In genomic region chr19:16946951-16947940, GRCh38 we compare ENCODE assay signal across 31 cellular contexts. TPM values are rescaled to one million over a fixed set of nuclear protein-coding genes. Genes with fewer than 3 reads are reported as not detected.
"Had no signal": no experiment of that assay in that cellular context is flagged by ENCODE, and none has a peak within 500 bp of the region (broad histone marks: within the 10 kb centered on the region; RNA-seq: fewer than 3 reads in every experiment).

No MANE protein-coding gene starts in this region.

- H3K36me3 Mint-ChIP-seq: activated naive CD4-positive, alpha-beta T cell treated with anti-CD3 and anti-CD28 coated beads, Interleukin-2, amount 50 U/mL, for 24 hours; natural killer cell treated with Interleukin-12 subunit alpha and Interleukin-12 subunit beta and Interleukin-15 and Interleukin-18, amount 100 ng/mL, for 72 hours; stimulated activated effector memory CD8-positive, alpha-beta T cell treated with anti-CD3 and anti-CD28 coated beads, Interleukin-12 subunit alpha, Interleukin-12 subunit beta, amount 100 ng/mL, for 72 hours had no signal

- H3K4me1 Mint-ChIP-seq: activated CD4-positive, alpha-beta memory T cell treated with anti-CD3 and anti-CD28 coated beads, Interleukin-2, amount 10 ng/mL, durations not matched to agents 7 days and 5 days; activated CD4-positive, alpha-beta T cell treated with anti-CD3 and anti-CD28 coated beads, Interleukin-2, amount 10 ng/mL, durations not matched to agents 24 days and 14 days; activated naive CD4-positive, alpha-beta T cell treated with anti-CD3 and anti-CD28 coated beads, Interleukin-2, amount 50 U/mL, for 24 hours; activated naive CD8-positive, alpha-beta T cell treated with anti-CD3 and anti-CD28 coated beads, Interleukin-2, amount 50 U/mL, for 24 hours; stimulated activated effector memory CD8-positive, alpha-beta T cell treated with anti-CD3 and anti-CD28 coated beads, Interleukin-12 subunit alpha, Interleukin-12 subunit beta, amount 100 ng/mL, for 72 hours; T-helper 17 cell had no signal

- H3K27ac Mint-ChIP-seq: activated CD4-positive, alpha-beta memory T cell treated with anti-CD3 and anti-CD28 coated beads, Interleukin-2, amount 10 ng/mL, durations not matched to agents 7 days and 5 days; activated CD4-positive, alpha-beta T cell treated with anti-CD3 and anti-CD28 coated beads, Interleukin-2, amount 10 ng/mL, durations not matched to agents 24 days and 14 days; activated naive CD4-positive, alpha-beta T cell treated with anti-CD3 and anti-CD28 coated beads, Interleukin-2, amount 50 U/mL, for 24 hours; activated naive CD8-positive, alpha-beta T cell treated with anti-CD3 and anti-CD28 coated beads, Interleukin-2, amount 50 U/mL, for 24 hours; natural killer cell treated with Interleukin-12 subunit alpha and Interleukin-12 subunit beta and Interleukin-15 and Interleukin-18, amount 100 ng/mL, for 72 hours; progenitor cell of endocrine pancreas; stimulated activated effector memory CD8-positive, alpha-beta T cell treated with anti-CD3 and anti-CD28 coated beads, Interleukin-12 subunit alpha, Interleukin-12 subunit beta, amount 100 ng/mL, for 72 hours; stimulated activated naive CD8-positive, alpha-beta T cell treated with anti-CD3 and anti-CD28 coated beads, Interleukin-15, Interleukin-2, amounts not matched to agents 100 ng/mL and 50 ng/mL, for 24 hours; T-helper 17 cell had no signal

- H3K9me3 ChIP-seq: esophagus muscularis mucosa, heart right ventricle, left ventricle myocardium inferior, mucosa of descending colon, upper lobe of right lung had no signal

- H3K4me3 Mint-ChIP-seq: activated CD4-positive, alpha-beta memory T cell treated with anti-CD3 and anti-CD28 coated beads, Interleukin-2, amount 10 ng/mL, durations not matched to agents 7 days and 5 days; activated CD4-positive, alpha-beta T cell treated with anti-CD3 and anti-CD28 coated beads, Interleukin-2, amount 10 ng/mL, durations not matched to agents 24 days and 14 days; activated naive CD4-positive, alpha-beta T cell treated with anti-CD3 and anti-CD28 coated beads, Interleukin-2, amount 50 U/mL, for 24 hours; activated naive CD8-positive, alpha-beta T cell treated with anti-CD3 and anti-CD28 coated beads, Interleukin-2, amount 50 U/mL, for 24 hours; natural killer cell treated with Interleukin-12 subunit alpha and Interleukin-12 subunit beta and Interleukin-15 and Interleukin-18, amount 100 ng/mL, for 72 hours; stimulated activated effector memory CD8-positive, alpha-beta T cell treated with anti-CD3 and anti-CD28 coated beads, Interleukin-12 subunit alpha, Interleukin-12 subunit beta, amount 100 ng/mL, for 72 hours; stimulated activated naive CD8-positive, alpha-beta T cell treated with anti-CD3 and anti-CD28 coated beads, Interleukin-15, Interleukin-2, amounts not matched to agents 100 ng/mL and 50 ng/mL, for 24 hours; T-helper 17 cell had no signal

- DNase-seq: activated CD4-positive, alpha-beta memory T cell treated with anti-CD3 and anti-CD28 coated beads, Interleukin-2, amount 10 ng/mL, durations not matched to agents 7 days and 5 days; activated CD4-positive, alpha-beta T cell treated with anti-CD3 and anti-CD28 coated beads, Interleukin-2, amount 10 ng/mL, durations not matched to agents 24 days and 14 days; activated CD4-positive, CD25-positive, alpha-beta regulatory T cell treated with anti-CD3 and anti-CD28 coated beads, Interleukin-2, amount 50 U/mL, for 72 hours; activated gamma-delta T cell; activated naive CD8-positive, alpha-beta T cell treated with anti-CD3 and anti-CD28 coated beads, Interleukin-2, amount 50 U/mL, for 24 hours; amygdala; central memory CD4-positive, alpha-beta T cell; dermis blood vessel endothelial cell; effector CD4-positive, alpha-beta T cell; foreskin keratinocyte; heart right ventricle; left ventricle myocardium inferior; mesendoderm; mucosa of descending colon; stimulated activated CD4-positive, alpha-beta T cell treated with anti-CD3 and anti-CD28 coated beads, Interleukin-12 subunit alpha, Interleukin-12 subunit beta, amount 100 ng/mL, for 4 hours; stimulated activated CD4-positive, alpha-beta T cell treated with anti-CD3 and anti-CD28 coated beads, Interleukin-4, amount 100 ng/mL, for 24 hours; substantia nigra; T-helper 17 cell; T1000; upper lobe of right lung had no signal

- H3K4me3 ChIP-seq: esophagus muscularis mucosa, heart right ventricle, left ventricle myocardium inferior, lung, mucosa of descending colon, skin epidermis, upper lobe of right lung had no signal

- H3K4me1 ChIP-seq: foreskin keratinocyte, upper lobe of right lung had no signal

- H3K36me3 ChIP-seq: left ventricle myocardium inferior, upper lobe of right lung had no signal

- ATAC-seq: activated naive CD8-positive, alpha-beta T cell treated with anti-CD3 and anti-CD28 coated beads, Interleukin-2, amount 50 U/mL, for 24 hours; foreskin keratinocyte; heart right ventricle; mucosa of descending colon; natural killer cell treated with Interleukin-12 subunit alpha and Interleukin-12 subunit beta and Interleukin-15 and Interleukin-18, amount 100 ng/mL, for 72 hours; sciatic nerve; stimulated activated effector memory CD8-positive, alpha-beta T cell treated with anti-CD3 and anti-CD28 coated beads, Interleukin-12 subunit alpha, Interleukin-12 subunit beta, amount 100 ng/mL, for 72 hours; T-helper 17 cell; upper lobe of right lung had no signal

- H3K9me3 Mint-ChIP-seq: activated naive CD4-positive, alpha-beta T cell treated with anti-CD3 and anti-CD28 coated beads, Interleukin-2, amount 50 U/mL, for 24 hours; stimulated activated naive CD8-positive, alpha-beta T cell treated with anti-CD3 and anti-CD28 coated beads, Interleukin-15, Interleukin-2, amounts not matched to agents 100 ng/mL and 50 ng/mL, for 24 hours had no signal

- H3K27me3 ChIP-seq: foreskin keratinocyte, upper lobe of right lung had no signal

- H3K27me3 Mint-ChIP-seq: activated CD4-positive, alpha-beta memory T cell treated with anti-CD3 and anti-CD28 coated beads, Interleukin-2, amount 10 ng/mL, durations not matched to agents 7 days and 5 days; activated CD4-positive, alpha-beta T cell treated with anti-CD3 and anti-CD28 coated beads, Interleukin-2, amount 10 ng/mL, durations not matched to agents 24 days and 14 days; activated naive CD4-positive, alpha-beta T cell treated with anti-CD3 and anti-CD28 coated beads, Interleukin-2, amount 50 U/mL, for 24 hours; progenitor cell of endocrine pancreas; stimulated activated naive CD8-positive, alpha-beta T cell treated with anti-CD3 and anti-CD28 coated beads, Interleukin-15, Interleukin-2, amounts not matched to agents 100 ng/mL and 50 ng/mL, for 24 hours had no signal

- H3K27ac ChIP-seq: esophagus muscularis mucosa, foreskin keratinocyte, heart right ventricle, left ventricle myocardium inferior, skin epidermis, upper lobe of right lung had no signal

RNA-seq across cellular contexts. Expression of gene F2RL3, which starts 58.4 kb away (rescaled TPM):
- total RNA-seq: activated CD4-positive, alpha-beta T cell treated with anti-CD3 and anti-CD28 coated beads, Interleukin-2, amount 10 ng/mL, durations not matched to agents 24 days and 14 days; foreskin keratinocyte; myocyte; progenitor cell of endocrine pancreas; renal cortical epithelial cell had no signal
- polyA plus RNA-seq: foreskin keratinocyte had no signal
